Comparison of ENCODE assay signal across 32 cellular contexts in genomic region chr17:73506470-73507435, GRCh38.
DNase-seq lines count a peak whose midpoint lies in the region; ATAC-seq and TF ChIP-seq lines count a peak whose summit lies in the region.
"Had no signal": no experiment of that assay in that cellular context is flagged by ENCODE, and none has a peak within 500 bp of the region (broad histone marks: within the 10 kb centered on the region; RNA-seq: fewer than 3 reads in every experiment).

No MANE protein-coding gene starts in this region.

- no peaks in the 10 kb centered on the region for H3K9me3 Mint-ChIP-seq in effector memory CD8-positive, alpha-beta T cell
- H3K9me3 Mint-ChIP-seq: activated naive CD8-positive, alpha-beta T cell treated with anti-CD3 and anti-CD28 coated beads, Interleukin-2, amount 50 U/mL, for 24 hours; stimulated activated effector memory CD8-positive, alpha-beta T cell treated with anti-CD3 and anti-CD28 coated beads, Interleukin-12 subunit alpha, Interleukin-12 subunit beta, amount 100 ng/mL, for 72 hours; T-helper 1 cell treated with Interleukin-12 subunit alpha and Interleukin-12 subunit beta and Interleukin-4 antibody, amounts not matched to agents 30 μg/mL and 1 μg/mL, for 36 hours had no signal

- DNase-seq in NCI-H1048 (lab: John Stamatoyannopoulos, UW) (peak; percentile 20), NCI-H82 (lab: John Stamatoyannopoulos, UW) (peak; percentile 99), islet precursor cell (peak; percentile 76), germinal center (ENCODE audit: low spot score) (no peak)
- no peak for DNase-seq in effector memory CD8-positive, alpha-beta T cell
- DNase-seq: activated CD4-positive, alpha-beta T cell treated with anti-CD3 and anti-CD28 coated beads for 4 hours; activated CD8-positive, alpha-beta memory T cell treated with anti-CD3 and anti-CD28 coated beads for 24 hours; activated gamma-delta T cell; activated naive CD8-positive, alpha-beta T cell treated with anti-CD3 and anti-CD28 coated beads, Interleukin-2, amount 50 U/mL, for 24 hours; activated T-cell treated with anti-CD3 and anti-CD28 coated beads, Interleukin-2, amount 50 U/mL, for 1 hour; Calu3; dorsolateral prefrontal cortex; head of caudate nucleus; IMR-90; naive B cell; NCI-H1436; NCI-H2171; NK-92 treated with Interleukin-12 subunit alpha and Interleukin-12 subunit beta, amount 100 ng/mL, for 24 hours; occipital lobe; retina; SIG-M5; spleen; stimulated activated CD4-positive, alpha-beta T cell treated with anti-CD3 and anti-CD28 coated beads, Interleukin-2, amount 100 ng/mL, for 48 hours had no signal

- no peaks in the 10 kb centered on the region for H3K4me1 Mint-ChIP-seq in effector memory CD8-positive, alpha-beta T cell (ENCODE audit: low read depth in 2 of 2)
- H3K4me1 Mint-ChIP-seq: activated naive CD8-positive, alpha-beta T cell treated with anti-CD3 and anti-CD28 coated beads, Interleukin-2, amount 50 U/mL, for 24 hours had no signal

- no peak overlapping the region for H3K4me3 Mint-ChIP-seq in effector memory CD8-positive, alpha-beta T cell
- H3K4me3 Mint-ChIP-seq: activated naive CD8-positive, alpha-beta T cell treated with anti-CD3 and anti-CD28 coated beads, Interleukin-2, amount 50 U/mL, for 24 hours; naive B cell; stimulated activated effector memory CD8-positive, alpha-beta T cell treated with anti-CD3 and anti-CD28 coated beads, Interleukin-12 subunit alpha, Interleukin-12 subunit beta, amount 100 ng/mL, for 72 hours; T-helper 1 cell treated with Interleukin-12 subunit alpha and Interleukin-12 subunit beta and Interleukin-4 antibody, amounts not matched to agents 30 μg/mL and 1 μg/mL, for 36 hours had no signal

- H3K27me3 Mint-ChIP-seq in effector memory CD8-positive, alpha-beta T cell, result peaks cover 16 to 27% of the 10 kb centered on the region in 2 donors
- H3K27me3 Mint-ChIP-seq: activated naive CD8-positive, alpha-beta T cell treated with anti-CD3 and anti-CD28 coated beads, Interleukin-2, amount 50 U/mL, for 24 hours; naive B cell had no signal

- peaks cover 3% of the 10 kb centered on the region for H3K36me3 Mint-ChIP-seq in effector memory CD8-positive, alpha-beta T cell (ENCODE audit: insufficient read depth)
- H3K36me3 Mint-ChIP-seq: stimulated activated effector memory CD8-positive, alpha-beta T cell treated with anti-CD3 and anti-CD28 coated beads, Interleukin-12 subunit alpha, Interleukin-12 subunit beta, amount 100 ng/mL, for 72 hours had no signal

- H3K27ac Mint-ChIP-seq in effector memory CD8-positive, alpha-beta T cell, result no peak overlapping the region
- H3K27ac Mint-ChIP-seq: activated naive CD8-positive, alpha-beta T cell treated with anti-CD3 and anti-CD28 coated beads, Interleukin-2, amount 50 U/mL, for 24 hours; stimulated activated effector memory CD8-positive, alpha-beta T cell treated with anti-CD3 and anti-CD28 coated beads, Interleukin-12 subunit alpha, Interleukin-12 subunit beta, amount 100 ng/mL, for 72 hours; T-helper 1 cell treated with Interleukin-12 subunit alpha and Interleukin-12 subunit beta and Interleukin-4 antibody, amounts not matched to agents 30 μg/mL and 1 μg/mL, for 36 hours had no signal

- H3K27ac ChIP-seq in C4-2B, result peak overlapping the region; percentile 17
- H3K27ac ChIP-seq: BLaER1 treated with 17β-estradiol and CSF1 and Interleukin-3, amounts not matched to agents 10 nM and 100 nM; dorsolateral prefrontal cortex; spleen; suprapubic skin had no signal

- no peak for TF ChIP-seq CTCF in C4-2B (conservative IDR thresholded peaks at IDR 0.05)

- ATAC-seq in GM21367 (IDR thresholded peaks at IDR 0.05; ENCODE audit: unreplicated experiment), result no peak
- ATAC-seq in effector memory CD8-positive, alpha-beta T cell (replicated peaks), result no peak
- ATAC-seq: HCT116; left lobe of liver; Panc1; stimulated activated effector memory CD8-positive, alpha-beta T cell treated with anti-CD3 and anti-CD28 coated beads, Interleukin-12 subunit alpha, Interleukin-12 subunit beta, amount 100 ng/mL, for 72 hours had no signal

Comparison
In these comparisons a context has a peak if more than half of its experiments do, and no peak if none do; other contexts are left out.
1. DNase-seq: peak in NCI-H1048 (single experiment), NCI-H82 (single experiment) and islet precursor cell (single experiment); none in germinal center (single experiment) and effector memory CD8-positive, alpha-beta T cell (0 of 3).